ENCODE assay signal across 2 cellular contexts in genomic region chr1:224137518-224137917, GRCh38.
TF ChIP-seq lines count a peak whose summit lies in the region.

No MANE protein-coding gene starts in this region.

TF ChIP-seq in liver, 16 proteins besides CTCF, POLR2A, EP300 and RAD21:
- TF ChIP-seq FOXA1 (IDR thresholded peaks at IDR 0.05), result no peak
- TF ChIP-seq MAX (IDR thresholded peaks at IDR 0.05), result no peak
- no peak for TF ChIP-seq TAF1 (conservative IDR thresholded peaks at IDR 0.05)
- no peak for TF ChIP-seq GABPA (IDR thresholded peaks at IDR 0.05 in 1 of 2, conservative IDR thresholded peaks at IDR 0.05 in 1 of 2)
- no peak for TF ChIP-seq RXRA (IDR thresholded peaks at IDR 0.05)
- TF ChIP-seq EGR1 (IDR thresholded peaks at IDR 0.05; ENCODE audit: low read depth in 2 of 2), result no peak
- no peak for TF ChIP-seq HNF4A (conservative IDR thresholded peaks at IDR 0.05)
- no peak for TF ChIP-seq REST (IDR thresholded peaks at IDR 0.05)
- no peak for TF ChIP-seq NR2F2 (IDR thresholded peaks at IDR 0.05)
- TF ChIP-seq JUND (IDR thresholded peaks at IDR 0.05), result no peak
- TF ChIP-seq, protein P1, sequence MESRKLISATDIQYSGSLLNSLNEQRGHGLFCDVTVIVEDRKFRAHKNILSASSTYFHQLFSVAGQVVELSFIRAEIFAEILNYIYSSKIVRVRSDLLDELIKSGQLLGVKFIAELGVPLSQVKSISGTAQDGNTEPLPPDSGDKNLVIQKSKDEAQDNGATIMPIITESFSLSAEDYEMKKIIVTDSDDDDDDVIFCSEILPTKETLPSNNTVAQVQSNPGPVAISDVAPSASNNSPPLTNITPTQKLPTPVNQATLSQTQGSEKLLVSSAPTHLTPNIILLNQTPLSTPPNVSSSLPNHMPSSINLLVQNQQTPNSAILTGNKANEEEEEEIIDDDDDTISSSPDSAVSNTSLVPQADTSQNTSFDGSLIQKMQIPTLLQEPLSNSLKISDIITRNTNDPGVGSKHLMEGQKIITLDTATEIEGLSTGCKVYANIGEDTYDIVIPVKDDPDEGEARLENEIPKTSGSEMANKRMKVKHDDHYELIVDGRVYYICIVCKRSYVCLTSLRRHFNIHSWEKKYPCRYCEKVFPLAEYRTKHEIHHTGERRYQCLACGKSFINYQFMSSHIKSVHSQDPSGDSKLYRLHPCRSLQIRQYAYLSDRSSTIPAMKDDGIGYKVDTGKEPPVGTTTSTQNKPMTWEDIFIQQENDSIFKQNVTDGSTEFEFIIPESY (IDR thresholded peaks at IDR 0.05), result no peak
- no peak for TF ChIP-seq SP1 (IDR thresholded peaks at IDR 0.05)
- TF ChIP-seq HNF4G (IDR thresholded peaks at IDR 0.05), result no peak

TF ChIP-seq in HepG2, 621 proteins besides CTCF, POLR2A, EP300 and RAD21:
- TF ChIP-seq ZBTB39 (CRISPR knock-in tag; IDR thresholded peaks at IDR 0.05) (no peak), SETDB1 (CRISPR knock-in tag; IDR thresholded peaks at IDR 0.05; ENCODE audit: borderline replicate concordance) (no peak), CSRNP1 (CRISPR knock-in tag; IDR thresholded peaks at IDR 0.05) (no peak), DNMT1 (CRISPR knock-in tag; IDR thresholded peaks at IDR 0.05) (no peak), ZNF468 (CRISPR knock-in tag; IDR thresholded peaks at IDR 0.05) (no peak), ZBTB42 (CRISPR knock-in tag; IDR thresholded peaks at IDR 0.05) (no peak), ZNF746 (CRISPR knock-in tag; IDR thresholded peaks at IDR 0.05) (no peak), NR2F6 (IDR thresholded peaks at IDR 0.05) (no peak), NR2F6 (CRISPR knock-in tag; IDR thresholded peaks at IDR 0.05) (no peak), RARG (CRISPR knock-in tag; IDR thresholded peaks at IDR 0.05; ENCODE audit: low read depth) (no peak), NRL (CRISPR knock-in tag; IDR thresholded peaks at IDR 0.05; ENCODE audit: borderline replicate concordance) (no peak), MED13 (CRISPR knock-in tag; IDR thresholded peaks at IDR 0.05) (no peak), CHD2 (IDR thresholded peaks at IDR 0.05; ENCODE audit: low read depth, low read length) (no peak), ZNF761 (CRISPR knock-in tag; conservative IDR thresholded peaks at IDR 0.05) (no peak), SRF (IDR thresholded peaks at IDR 0.05; ENCODE audit: low read depth, low read length) (no peak), ZNF501 (CRISPR knock-in tag; IDR thresholded peaks at IDR 0.05) (no peak), GZF1 (CRISPR knock-in tag; IDR thresholded peaks at IDR 0.05) (no peak), NPAS2 (CRISPR knock-in tag; IDR thresholded peaks at IDR 0.05; ENCODE audit: borderline replicate concordance) (no peak)
- TF ChIP-seq, protein P2, sequence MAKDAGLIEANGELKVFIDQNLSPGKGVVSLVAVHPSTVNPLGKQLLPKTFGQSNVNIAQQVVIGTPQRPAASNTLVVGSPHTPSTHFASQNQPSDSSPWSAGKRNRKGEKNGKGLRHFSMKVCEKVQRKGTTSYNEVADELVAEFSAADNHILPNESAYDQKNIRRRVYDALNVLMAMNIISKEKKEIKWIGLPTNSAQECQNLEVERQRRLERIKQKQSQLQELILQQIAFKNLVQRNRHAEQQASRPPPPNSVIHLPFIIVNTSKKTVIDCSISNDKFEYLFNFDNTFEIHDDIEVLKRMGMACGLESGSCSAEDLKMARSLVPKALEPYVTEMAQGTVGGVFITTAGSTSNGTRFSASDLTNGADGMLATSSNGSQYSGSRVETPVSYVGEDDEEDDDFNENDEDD (CRISPR knock-in tag; IDR thresholded peaks at IDR 0.05; ENCODE audit: borderline replicate concordance), result no peak
